8 cellular contexts compared by ENCODE assay signal in genomic region chr11:66418168-66418985, GRCh38. TPM values are rescaled to one million over a fixed set of nuclear protein-coding genes. Genes with fewer than 3 reads are reported as not detected.
DNase-seq lines count a peak whose midpoint lies in the region; ATAC-seq and TF ChIP-seq lines count a peak whose summit lies in the region.

No MANE protein-coding gene starts in this region.

- H3K27me3 Mint-ChIP-seq in H9 (ENCODE audit: low read depth) = peaks cover 35% of the 10 kb centered on the region

- no peak overlapping the region for H2AFZ ChIP-seq in H9 (ENCODE audit: low read length)

- no peaks in the 10 kb centered on the region for H3K79me2 ChIP-seq in H9 (ENCODE audit: insufficient read depth, low read length)

- H3K27me3 ChIP-seq in H9 (ENCODE audit: insufficient read depth, low read length) = peaks cover 19% of the 10 kb centered on the region; the same call in 1 of the 2 replicates
- H3K27me3 ChIP-seq in dorsolateral prefrontal cortex = peaks cover 0 to 10% (median 0%) of the 10 kb centered on the region in 45 donors

- no peak overlapping the region for H3K14ac ChIP-seq in H9 (ENCODE audit: insufficient read depth, low read length)

- intact Hi-C loops in dorsolateral prefrontal cortex (cut with DNase I) = loop anchor here in 1 of 2 donors (10.0 kb wide), 1 partner anchor 426 kb away; the partner anchor contains the start of gene RCE1

- H3K4ac ChIP-seq in H9 (ENCODE audit: low read depth, low read length) = no peak overlapping the region

- H2BK20ac ChIP-seq in H9 (ENCODE audit: low read depth, low read length, poor library complexity, severe bottlenecking) = no peak overlapping the region

- H3K9me3 ChIP-seq in H9 (ENCODE audit: control insufficient read depth, low read depth, low read length) = no peaks in the 10 kb centered on the region

- no peak overlapping the region for H3T11ph ChIP-seq in H9 (ENCODE audit: low read length)

- DNase-seq in AG20443 (ENCODE audit: low spot score) (peak; percentile 95), H9 (peak; percentile 86), NCI-H774 (lab: John Stamatoyannopoulos, UW) (peak; percentile 57), dorsolateral prefrontal cortex (peak; percentile 40 to 92 (median 86)), lung microvascular endothelial cell (ENCODE audit: low read depth in 2 of 2) (peak; percentile 71 to 75)
- peak; percentile 76 to 83 for DNase-seq in activated CD4-positive, alpha-beta T cell treated with anti-CD3 and anti-CD28 coated beads, Interleukin-2, amount 50 U/mL, for 48 hours
- DNase-seq in stimulated activated CD8-positive, alpha-beta memory T cell treated with anti-CD3 and anti-CD28 coated beads, Interleukin-15, amount 100 ng/mL, for 24 hours (ENCODE audit: low read depth) = peak; percentile 36

- H2BK15ac ChIP-seq in H9 (ENCODE audit: low read depth, low read length) = no peak overlapping the region

- peaks cover 64% of the 10 kb centered on the region in 2 experiments for H3K4me1 Mint-ChIP-seq in H9

- H2BK12ac ChIP-seq in H9 (ENCODE audit: insufficient read length, low read depth, low read length) = no peak overlapping the region

- H4K8ac ChIP-seq in H9 (replicated peaks; ENCODE audit: insufficient read length, low read depth, low read length) = no peak overlapping the region

- H3K23me2 ChIP-seq in H9 (ENCODE audit: insufficient read length, low read depth, low read length, poor library complexity, severe bottlenecking) = peaks cover 18% of the 10 kb centered on the region

- peak overlapping the region; percentile 41 to 74 for H3K4me3 Mint-ChIP-seq in H9

- WGBS in H9 (ENCODE audit: extremely low coverage, insufficient read length, low lambda C conversion rate) = no CpG with 5 or more reads among the region's 16 CpGs

- H3K27ac ChIP-seq in H9 (ENCODE audit: insufficient read length, low read depth, low read length) (no peak overlapping the region), dorsolateral prefrontal cortex (peak overlapping the region in 50 of 59 donors; percentile 8 to 92 (median 73))

- no peak overlapping the region for H3K18ac ChIP-seq in H9 (ENCODE audit: insufficient read length, low read depth, low read length)

- peaks cover 20% of the 10 kb centered on the region for H3K4me1 ChIP-seq in H9 (ENCODE audit: insufficient read depth, low read length)

- H3K4me3 ChIP-seq in dorsolateral prefrontal cortex = peak overlapping the region in 1 of 59 donors; percentile 23

- no peaks in the 10 kb centered on the region; a peak in 1 of 5 replicates for H3K9me3 Mint-ChIP-seq in H9

- no peak overlapping the region for H4K91ac ChIP-seq in H9 (ENCODE audit: insufficient read length, low read depth, low read length)

- H3K56ac ChIP-seq in H9 (ENCODE audit: insufficient read length, low read depth, low read length) = no peak overlapping the region

- H3K23ac ChIP-seq in H9 (ENCODE audit: insufficient read length, low read depth, low read length) = no peak overlapping the region

- peak; percentile 58 for TF ChIP-seq CTCF in H9 (conservative IDR thresholded peaks at IDR 0.05)
- TF ChIP-seq CTCF in dorsolateral prefrontal cortex (IDR thresholded peaks at IDR 0.05 in 54 of 56, conservative IDR thresholded peaks at IDR 0.05 in 2 of 56; ENCODE audit: low read depth in 1 of 56, partially characterized antibody in 56 of 56) = peak in 27 of 56 donors; percentile 10 to 56 (median 30)

- H3K9ac ChIP-seq in H9 (ENCODE audit: extremely low read depth, insufficient read length, low read length) = no peak overlapping the region

- H2BK5ac ChIP-seq in H9 (ENCODE audit: insufficient read length, low read length) = no peak overlapping the region

- no peaks in the 10 kb centered on the region for H3K79me1 ChIP-seq in H9 (ENCODE audit: insufficient read depth, low read depth, low read length, poor library complexity, severe bottlenecking)

- H3K4me2 ChIP-seq in H9 (ENCODE audit: insufficient read depth, insufficient read length, low read length) = peak overlapping the region; percentile 30

- no peak overlapping the region for H2AK5ac ChIP-seq in H9 (ENCODE audit: insufficient read length, low read length)

- no peak for ATAC-seq in GM18511 (IDR thresholded peaks at IDR 0.05; ENCODE audit: unreplicated experiment)

- no peak overlapping the region for H4K5ac ChIP-seq in H9 (ENCODE audit: insufficient read length, low read depth, low read length)

- peak overlapping the region in 2 of 3 experiments; percentile 72 to 85; a peak in 4 of 7 replicates for H3K27ac Mint-ChIP-seq in H9

- H3K36me3 Mint-ChIP-seq in H9 (ENCODE audit: insufficient read depth in 1 of 3, low read depth in 3 of 3) = peaks cover 0 to 2% (median 0%) of the 10 kb centered on the region in 3 experiments; a peak in 1 of 7 replicates

- H4K20me1 ChIP-seq in H9 (ENCODE audit: control insufficient read depth, insufficient read depth, insufficient read length) = no peaks in the 10 kb centered on the region

- no peak overlapping the region for H2BK120ac ChIP-seq in H9 (ENCODE audit: low read depth, low read length, poor library complexity, severe bottlenecking)

RNA-seq across cellular contexts. Expression of gene NPAS4, which starts 2.5 kb away (rescaled TPM):
- total RNA-seq in H9 (2021) = 1.6 and 1.8 TPM in 2 replicates
- 100 to 1,000 TPM in 3 of 120 experiments, 10 to 100 TPM in 2, 1 to 10 TPM in 23, under 1 TPM in 49, not detected in 43; 0.13 to 188 (median 0.67) TPM for total RNA-seq in dorsolateral prefrontal cortex
- not detected in 2 replicates for total RNA-seq in lung microvascular endothelial cell

RNA-seq across cellular contexts. Expression of gene MRPL11, which starts 20.3 kb away (rescaled TPM):
- total RNA-seq in H9 (2021) = 105 and 106 TPM in 2 replicates
- 10 to 100 TPM; 10.0 to 26.4 (median 18.3) TPM for total RNA-seq in dorsolateral prefrontal cortex
- total RNA-seq in lung microvascular endothelial cell = 30.9 and 31.9 TPM in 2 replicates

RNA-seq across cellular contexts. Expression of gene SLC29A2, which starts 46.8 kb away (rescaled TPM):
- total RNA-seq in H9 (2021) (29.7 and 29.8 TPM in 2 replicates), dorsolateral prefrontal cortex (10 to 100 TPM in 35 of 120 experiments, 1 to 10 TPM in 85; 5.3 to 16.6 (median 9.0) TPM), lung microvascular endothelial cell (0.22 and 0.79 TPM in 2 replicates)

RNA-seq across cellular contexts. Expression of gene PELI3, which starts 48.3 kb away (rescaled TPM):
- total RNA-seq in H9 (2021) = 9.3 and 10.3 TPM in 2 replicates
- total RNA-seq in dorsolateral prefrontal cortex = 10 to 100 TPM; 33.1 to 92.5 (median 61.0) TPM
- total RNA-seq in lung microvascular endothelial cell = 3.3 and 4.4 TPM in 2 replicates

Comparison
In these comparisons a context has a peak if more than half of its experiments do, and no peak if none do; other contexts are left out.
1. DNase-seq: peak in every context shown above with its lines; median percentile 95 in AG20443; 86 in H9; 86 in dorsolateral prefrontal cortex; 80 in activated CD4-positive, alpha-beta T cell treated with anti-CD3 and anti-CD28 coated beads, Interleukin-2, amount 50 U/mL, for 48 hours; 73 in lung microvascular endothelial cell; 57 in NCI-H774; 36 in stimulated activated CD8-positive, alpha-beta memory T cell treated with anti-CD3 and anti-CD28 coated beads, Interleukin-15, amount 100 ng/mL, for 24 hours.